ENCODE assay signal across 12 cellular contexts in the genomic region with DNA sequence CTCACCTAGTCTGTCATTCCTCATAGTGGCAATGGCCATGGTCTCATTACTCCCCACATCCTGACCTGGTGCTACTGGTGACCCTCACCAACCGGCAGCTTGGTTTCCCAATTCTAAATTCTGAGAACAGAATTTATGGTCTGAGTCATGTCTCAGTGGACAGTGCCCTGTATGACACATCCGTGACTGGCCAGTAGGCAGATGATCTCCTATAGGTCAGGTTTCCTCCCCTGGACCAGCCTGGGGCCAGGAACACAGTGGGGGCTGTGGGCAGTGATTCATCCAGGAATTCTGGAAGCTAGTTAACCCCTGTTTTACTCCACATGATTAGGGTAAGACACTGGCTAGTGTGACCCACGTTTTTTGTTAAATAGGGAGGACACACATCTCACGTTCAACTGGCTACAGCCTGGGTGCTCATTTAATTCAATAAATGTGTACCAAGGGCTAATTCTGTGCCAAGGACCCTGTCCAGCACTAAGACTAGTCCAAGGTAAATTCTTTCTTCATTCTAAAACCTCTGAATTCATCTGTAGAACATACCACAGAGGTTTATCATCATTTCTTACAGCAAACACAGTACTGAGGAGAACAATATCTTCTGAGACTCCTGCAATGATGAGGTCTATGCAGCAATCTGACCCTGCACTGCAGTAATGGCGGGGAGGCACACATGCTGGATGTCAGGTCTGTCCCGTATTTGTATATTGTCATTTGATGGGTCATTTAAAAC.
A peak's percentile ranks its signal among the peaks of the same experiment; 100 is the strongest.
DNase-seq lines count a peak whose midpoint lies in the region; ATAC-seq and TF ChIP-seq lines count a peak whose summit lies in the region.
"Had no signal": no experiment of that assay in that cellular context is flagged by ENCODE, and none has a peak within 500 bp of the region (broad histone marks: within the 10 kb centered on the region; RNA-seq: fewer than 3 reads in every experiment).

No MANE protein-coding gene starts in this region.

- H3K4me1 ChIP-seq in sigmoid colon: no peaks in the 10 kb centered on the region

- intact Hi-C loops in sigmoid colon (cut with DNase I): no loop called here

- H3K4me3 ChIP-seq in AG04449 (ENCODE audit: low read depth, low read length): no peak overlapping the region
- H3K4me3 ChIP-seq in sigmoid colon: no peak overlapping the region
- H3K4me3 ChIP-seq: SK-N-MC had no signal

- ATAC-seq in HG03139 (IDR thresholded peaks at IDR 0.05; ENCODE audit: unreplicated experiment) (no peak), GM21528 (IDR thresholded peaks at IDR 0.05; ENCODE audit: low FRiP score, unreplicated experiment) (no peak)

- TF ChIP-seq POLR2A in sigmoid colon (IDR thresholded peaks at IDR 0.05): no peak

- H3K27me3 ChIP-seq in sigmoid colon: no peaks in the 10 kb centered on the region

- WGBS in sigmoid colon, 2 donors: 81 to 83% methylated on average over 6 of the region's 6 CpGs

- no peak overlapping the region for H3K27ac ChIP-seq in sigmoid colon
- H3K27ac ChIP-seq: SK-N-MC had no signal

- CTCF ChIA-PET in AG04449 (lab: Yijun Ruan, JAX): no interaction called here

- DNase-seq in AG04449 (ENCODE audit: low read depth, low spot score): peak; percentile 38
- DNase-seq in HT1080 (ENCODE audit: low read depth): peak; percentile 97
- peak; percentile 65 for DNase-seq in astrocyte of the hippocampus (ENCODE audit: low read depth, low spot score)
- DNase-seq in islet precursor cell: peak; percentile 99
- no peak for DNase-seq in NCI-H748 (lab: John Stamatoyannopoulos, UW; ENCODE audit: unreplicated experiment)
- DNase-seq in sigmoid colon: no peak
- DNase-seq: activated CD4-positive, alpha-beta T cell treated with anti-CD3 and anti-CD28 coated beads, Interleukin-2, amount 10 ng/mL, durations not matched to agents 24 days and 14 days; activated naive CD4-positive, alpha-beta T cell treated with Interleukin-2 at 50 U/mL for 16 hours; nucleus accumbens had no signal

- TF ChIP-seq EP300 in sigmoid colon (IDR thresholded peaks at IDR 0.05): no peak

- POLR2A ChIA-PET in AG04449 (lab: Yijun Ruan, JAX): interaction anchor here (0.6 to 3.9 kb wide), 5 partner anchors 91 to 421 kb away, joined by 3 to 18 read pairs (median 4); a partner anchor contains a TSS

- H3K9me3 ChIP-seq in sigmoid colon: peaks cover 0 to 8% (median 2%) of the 10 kb centered on the region in 4 donors

- no peak for TF ChIP-seq CTCF in AG04449 (IDR thresholded peaks at IDR 0.05; ENCODE audit: insufficient read depth, low read length, missing control alignments)
- no peak for TF ChIP-seq CTCF in sigmoid colon (IDR thresholded peaks at IDR 0.05)

- H3K36me3 ChIP-seq in sigmoid colon: no peaks in the 10 kb centered on the region

Comparison
In these comparisons a context has a peak if more than half of its experiments do, and no peak if none do; other contexts are left out.
1. DNase-seq: peak in AG04449 (single experiment), HT1080 (single experiment), astrocyte of the hippocampus (single experiment) and islet precursor cell (single experiment); none in NCI-H748 (single experiment) and sigmoid colon (single experiment).